In the genomic region with DNA sequence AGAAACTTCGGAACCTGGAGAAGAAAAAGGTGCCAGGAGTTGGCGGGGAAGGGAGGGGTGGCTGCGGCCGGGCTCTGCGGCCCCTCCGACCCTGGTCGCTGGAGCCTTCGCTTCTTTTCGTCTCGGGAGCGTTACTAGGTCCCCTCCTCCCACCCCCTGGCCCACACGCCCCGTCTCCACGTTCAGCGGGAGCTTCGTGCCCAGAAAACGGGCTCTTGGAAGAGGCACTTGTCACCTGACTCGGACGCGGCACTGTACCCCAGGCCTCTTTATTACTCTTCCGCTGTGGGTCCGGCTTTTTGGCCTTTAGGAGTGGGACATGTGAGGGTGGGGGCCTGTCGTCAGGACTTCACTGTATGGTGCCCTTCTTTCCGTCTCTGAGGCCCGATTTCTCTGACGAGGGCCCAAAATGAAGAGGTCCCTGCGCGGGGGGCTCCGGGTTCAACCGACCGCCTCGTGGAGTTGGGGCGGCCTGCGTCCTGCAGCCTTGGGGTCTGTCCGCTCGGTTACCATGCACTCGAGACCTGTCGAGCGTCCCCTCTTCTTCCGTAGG, we compare ENCODE assay signal across 8 cellular contexts. TPM values are rescaled to one million over a fixed set of nuclear protein-coding genes. Genes with fewer than 3 reads are reported as not detected.
DNase-seq lines count a peak whose midpoint lies in the region; ATAC-seq and TF ChIP-seq lines count a peak whose summit lies in the region.

No MANE protein-coding gene starts in this region.

- POLR2A ChIA-PET in BJ (lab: Charles Lee): interaction anchor here (0.6 to 0.7 kb wide), 3 partner anchors 362 to 1924 kb away, joined by 3 to 6 read pairs (median 3); no protein-coding TSS in a partner anchor

- peak overlapping the region; percentile 86 to 98 for H3K9ac ChIP-seq in duodenal mucosa (ENCODE audit: low read depth in 1 of 2, low read length in 2 of 2)

- H3K27ac ChIP-seq in VCaP: peak overlapping the region; percentile 99
- H3K27ac ChIP-seq in duodenal mucosa (ENCODE audit: low read depth, low read length): peak overlapping the region; percentile 86

- H3K4me3 Mint-ChIP-seq in stimulated activated naive CD8-positive, alpha-beta T cell treated with anti-CD3 and anti-CD28 coated beads, Interleukin-15, Interleukin-2, amounts not matched to agents 100 ng/mL and 50 ng/mL, for 24 hours: peak overlapping the region; percentile 94

- H3K27me3 ChIP-seq in BJ (ENCODE audit: control insufficient read depth, insufficient read depth, low read length) (no peaks in the 10 kb centered on the region), H7 (ENCODE audit: control insufficient read depth, insufficient read depth, low read length) (no peaks in the 10 kb centered on the region), duodenal mucosa (ENCODE audit: control insufficient read depth in 1 of 2, insufficient read depth in 2 of 2, low read length in 2 of 2) (no peaks in the 10 kb centered on the region)

- peak overlapping the region; percentile 99 for H3K27ac Mint-ChIP-seq in stimulated activated naive CD8-positive, alpha-beta T cell treated with anti-CD3 and anti-CD28 coated beads, Interleukin-15, Interleukin-2, amounts not matched to agents 100 ng/mL and 50 ng/mL, for 24 hours

- H3K36me3 ChIP-seq in BJ (ENCODE audit: control insufficient read depth, insufficient read depth, low read length) (peaks cover 2% of the 10 kb centered on the region; the same call in 1 of the 2 replicates), H7 (replicated peaks; ENCODE audit: control insufficient read depth, insufficient read depth, low read length) (peaks cover 1% of the 10 kb centered on the region), duodenal mucosa (ENCODE audit: control insufficient read depth in 1 of 2, insufficient read depth in 2 of 2, low read length in 2 of 2) (peaks cover 0 to 4% of the 10 kb centered on the region in 2 donors), mucosa of descending colon (ENCODE audit: low read depth) (no peaks in the 10 kb centered on the region)

- no peak for TF ChIP-seq CTCF in BJ (IDR thresholded peaks at IDR 0.05; ENCODE audit: insufficient read depth, low read depth, low read length)
- TF ChIP-seq CTCF in VCaP (conservative IDR thresholded peaks at IDR 0.05): no peak
- TF ChIP-seq CTCF in mucosa of descending colon (IDR thresholded peaks at IDR 0.05): no peak

- H3K9me3 Mint-ChIP-seq in stimulated activated naive CD8-positive, alpha-beta T cell treated with anti-CD3 and anti-CD28 coated beads, Interleukin-15, Interleukin-2, amounts not matched to agents 100 ng/mL and 50 ng/mL, for 24 hours: no peaks in the 10 kb centered on the region

- CTCF ChIA-PET in BJ (lab: Yijun Ruan, JAX): no interaction called here

- H3K4me1 ChIP-seq in duodenal mucosa (ENCODE audit: control insufficient read depth in 1 of 2, insufficient read depth in 2 of 2, low read length in 2 of 2) (peaks cover 26 to 33% of the 10 kb centered on the region in 2 donors), mucosa of descending colon (ENCODE audit: low read depth) (peaks cover 41% of the 10 kb centered on the region)

- H3K4me3 ChIP-seq in BJ (ENCODE audit: low read depth, low read length): peak overlapping the region; percentile 97
- H3K4me3 ChIP-seq in H7 (ENCODE audit: insufficient read depth, low read depth, low read length): peak overlapping the region; percentile 99
- H3K4me3 ChIP-seq in duodenal mucosa (ENCODE audit: low read depth in 1 of 2, low read length in 2 of 2): peak overlapping the region; percentile 89 to 95
- H3K4me3 ChIP-seq in mucosa of descending colon: peak overlapping the region; percentile 91

- DNase-seq in BJ (ENCODE audit: low read depth) (no peak), H7 (peak; percentile 56), mucosa of descending colon (peak; percentile 44 to 70 (median 64)), OCI-M2 (lab: John Stamatoyannopoulos, UW; ENCODE audit: unreplicated experiment) (no peak)

- intact Hi-C loops in mucosa of descending colon (cut with DNase I, micrococcal nuclease): no loop called here

- H3K9me3 ChIP-seq in duodenal mucosa (ENCODE audit: control insufficient read depth in 1 of 2, low read length in 2 of 2) (no peaks in the 10 kb centered on the region), mucosa of descending colon (no peaks in the 10 kb centered on the region)

- ATAC-seq in mucosa of descending colon (peak; percentile 5), GM18517 (IDR thresholded peaks at IDR 0.05; ENCODE audit: unreplicated experiment) (no peak)

- H3K36me3 Mint-ChIP-seq in stimulated activated naive CD8-positive, alpha-beta T cell treated with anti-CD3 and anti-CD28 coated beads, Interleukin-15, Interleukin-2, amounts not matched to agents 100 ng/mL and 50 ng/mL, for 24 hours (ENCODE audit: low read depth): peaks cover 41% of the 10 kb centered on the region

- no peaks in the 10 kb centered on the region for H3K27me3 Mint-ChIP-seq in stimulated activated naive CD8-positive, alpha-beta T cell treated with anti-CD3 and anti-CD28 coated beads, Interleukin-15, Interleukin-2, amounts not matched to agents 100 ng/mL and 50 ng/mL, for 24 hours

- H3K4me1 Mint-ChIP-seq in stimulated activated naive CD8-positive, alpha-beta T cell treated with anti-CD3 and anti-CD28 coated beads, Interleukin-15, Interleukin-2, amounts not matched to agents 100 ng/mL and 50 ng/mL, for 24 hours (ENCODE audit: low read depth): peaks cover 45% of the 10 kb centered on the region

RNA-seq across cellular contexts. Expression of gene CAPRIN1, which starts 1.2 kb away (rescaled TPM):
- 183 and 195 TPM in 2 replicates for polyA plus RNA-seq in BJ (2011; rRNA removed)
- 256 and 364 TPM in 2 replicates for polyA minus RNA-seq in BJ (2011; rRNA and poly(A)+ RNA removed)
- 178 and 231 TPM in 2 replicates for total RNA-seq in H7 (2014; rRNA removed; shearing (Covaris generic))
- total RNA-seq in mucosa of descending colon: 100 to 1,000 TPM; 157 to 175 (median 172) TPM

RNA-seq across cellular contexts. Expression of gene NAT10, which starts 52.7 kb away (rescaled TPM):
- 31.6 and 35.0 TPM in 2 replicates for polyA plus RNA-seq in BJ (2011; rRNA removed)
- 32.1 and 44.4 TPM in 2 replicates for polyA minus RNA-seq in BJ (2011; rRNA and poly(A)+ RNA removed)
- total RNA-seq in H7 (2014; rRNA removed; shearing (Covaris generic)): 50.2 and 55.5 TPM in 2 replicates
- 10 to 100 TPM; 29.6 to 34.4 (median 30.7) TPM for total RNA-seq in mucosa of descending colon

Comparison
In these comparisons a context has a peak if more than half of its experiments do, and no peak if none do; other contexts are left out.
1. DNase-seq: peak in H7 (single experiment) and mucosa of descending colon (3 of 3); none in BJ (single experiment) and OCI-M2 (single experiment).
2. Peak in every context shown above with its lines, with median percentiles within 50 percentile points of each other: H3K4me3 ChIP-seq.